8 cellular contexts compared by ENCODE assay signal in genomic region chr5:55159763-55160492, GRCh38. TPM values are rescaled to one million over a fixed set of nuclear protein-coding genes. Genes with fewer than 3 reads are reported as not detected.
DNase-seq lines count a peak whose midpoint lies in the region; ATAC-seq and TF ChIP-seq lines count a peak whose summit lies in the region.
"Had no signal": no experiment of that assay in that cellular context is flagged by ENCODE, and none has a peak within 500 bp of the region (broad histone marks: within the 10 kb centered on the region; RNA-seq: fewer than 3 reads in every experiment).

Gene GPX8, plus strand, starts transcription at chr5:55160171. Its CDS starts 22 bp downstream, at chr5:55160193.

- no peaks in the 10 kb centered on the region for H3K9me3 Mint-ChIP-seq in nephron
- H3K9me3 Mint-ChIP-seq: activated naive CD4-positive, alpha-beta T cell treated with anti-CD3 and anti-CD28 coated beads, Interleukin-2, amount 50 U/mL, for 24 hours had no signal

- peak within 1 kb of the TSS; percentile 68 for H3K4me3 ChIP-seq in fibroblast of the aortic adventitia (ENCODE audit: low read depth, low read length)

- peaks cover 10% of the 10 kb centered on the region for H3K4me1 Mint-ChIP-seq in nephron
- H3K4me1 Mint-ChIP-seq: activated naive CD4-positive, alpha-beta T cell treated with anti-CD3 and anti-CD28 coated beads, Interleukin-2, amount 50 U/mL, for 24 hours had no signal

- H3K27ac Mint-ChIP-seq in nephron: peak within 1 kb of the TSS; percentile 97 to 98 (median 98)
- H3K27ac Mint-ChIP-seq: activated naive CD4-positive, alpha-beta T cell treated with anti-CD3 and anti-CD28 coated beads, Interleukin-2, amount 50 U/mL, for 24 hours had no signal

- peak; percentile 90 for DNase-seq in EL
- peak; percentile 88 for DNase-seq in LHCN-M2 (ENCODE audit: low read depth)
- DNase-seq in SW480 (ENCODE audit: low spot score): peak; percentile 77
- DNase-seq in fibroblast of the aortic adventitia (ENCODE audit: low read depth): peak; percentile 93
- DNase-seq in stimulated activated CD4-positive, alpha-beta T cell treated with anti-CD3 and anti-CD28 coated beads, Interleukin-2, amount 100 ng/mL, for 48 hours: no peak

- H3K36me3 Mint-ChIP-seq in nephron (ENCODE audit: low read depth): peaks cover 10% of the 10 kb centered on the region
- H3K36me3 Mint-ChIP-seq: activated naive CD4-positive, alpha-beta T cell treated with anti-CD3 and anti-CD28 coated beads, Interleukin-2, amount 50 U/mL, for 24 hours had no signal

- peak within 1 kb of the TSS; percentile 84 to 93 (median 88) for H3K4me3 Mint-ChIP-seq in nephron
- H3K4me3 Mint-ChIP-seq: activated naive CD4-positive, alpha-beta T cell treated with anti-CD3 and anti-CD28 coated beads, Interleukin-2, amount 50 U/mL, for 24 hours had no signal

- peaks cover 14% of the 10 kb centered on the region for H3K27me3 Mint-ChIP-seq in nephron (ENCODE audit: low read depth)

- ATAC-seq in HG03521 (IDR thresholded peaks at IDR 0.05; ENCODE audit: unreplicated experiment): no peak

- TF ChIP-seq CTCF in fibroblast of the aortic adventitia (IDR thresholded peaks at IDR 0.05; ENCODE audit: insufficient read depth, low read length) (peak; percentile 63), nephron (IDR thresholded peaks at IDR 0.05; ENCODE audit: unreplicated experiment in 3 of 3) (peak; percentile 70 to 83 (median 73))

RNA-seq across cellular contexts. Expression of gene GPX8, which starts in this region (rescaled TPM):
- total RNA-seq in LHCN-M2 (2014; rRNA removed): 129 and 135 TPM in 2 replicates
- 64.7 TPM for polyA plus RNA-seq in LHCN-M2 (2012)
- total RNA-seq in fibroblast of the aortic adventitia (ENCODE audit: low replicate concordance): 79.7 and 244 TPM in 2 replicates

Comparison
In these comparisons a context has a peak if more than half of its experiments do, and no peak if none do; other contexts are left out.
1. DNase-seq: peak in EL (single experiment), LHCN-M2 (single experiment), SW480 (single experiment) and fibroblast of the aortic adventitia (single experiment); none in stimulated activated CD4-positive, alpha-beta T cell treated with anti-CD3 and anti-CD28 coated beads, Interleukin-2, amount 100 ng/mL, for 48 hours (0 of 2).